In genomic region chr4:16677545-16677944, GRCh38 we compare ENCODE assay signal across 17 cellular contexts.
"Had no signal": no experiment of that assay in that cellular context is flagged by ENCODE, and none has a peak within 500 bp of the region (broad histone marks: within the 10 kb centered on the region; RNA-seq: fewer than 3 reads in every experiment).

No MANE protein-coding gene starts in this region.

- H3K9me3 ChIP-seq: lower lobe of right lung, ovary, stomach, thoracic aorta, upper lobe of right lung had no signal

- H3K4me2 ChIP-seq: neural progenitor cell had no signal

- H3K4me3 ChIP-seq: lower lobe of right lung, neural progenitor cell, ovary, stomach, thoracic aorta, upper lobe of right lung had no signal

- H3K27me3 ChIP-seq: brain microvascular endothelial cell, neural progenitor cell, ovary, stomach, upper lobe of right lung had no signal

- H2AFZ ChIP-seq: neural progenitor cell had no signal

- H3K27ac ChIP-seq: brain microvascular endothelial cell, lower lobe of right lung, neural progenitor cell, ovary, stomach, thoracic aorta, upper lobe of right lung had no signal

- H3K36me3 ChIP-seq: brain microvascular endothelial cell, lower lobe of right lung, neural progenitor cell, ovary, stomach, thoracic aorta, upper lobe of right lung had no signal

- H3K9ac ChIP-seq: neural progenitor cell had no signal

- DNase-seq: activated CD4-positive, alpha-beta T cell treated with anti-CD3 and anti-CD28 coated beads for 4 hours; activated CD8-positive, alpha-beta T cell treated with anti-CD3 and anti-CD28 coated beads for 36 hours; activated effector memory CD4-positive, alpha-beta T cell treated with anti-CD3 and anti-CD28 coated beads, Interleukin-2, amount 50 U/mL, for 16 hours; activated T-cell treated with anti-CD3 and anti-CD28 coated beads, Interleukin-2, amount 50 U/mL, for 48 hours; amniotic stem cell; brain microvascular endothelial cell; effector memory CD4-positive, alpha-beta T cell; kidney glomerular epithelial cell; lower lobe of right lung; ovary; stimulated activated CD4-positive, alpha-beta T cell treated with anti-CD3 and anti-CD28 coated beads, Interleukin-1b, Interleukin-23, amount 100 ng/mL, for 48 hours; stomach; T-helper 17 cell; upper lobe of right lung had no signal

- ATAC-seq: activated CD8-positive, alpha-beta T cell treated with anti-CD3 and anti-CD28 coated beads for 36 hours; activated naive CD4-positive, alpha-beta T cell treated with anti-CD3 and anti-CD28 coated beads, Interleukin-2, amount 50 U/mL, for 72 hours; lower lobe of right lung; T-helper 17 cell; upper lobe of right lung had no signal
